In the genomic region with DNA sequence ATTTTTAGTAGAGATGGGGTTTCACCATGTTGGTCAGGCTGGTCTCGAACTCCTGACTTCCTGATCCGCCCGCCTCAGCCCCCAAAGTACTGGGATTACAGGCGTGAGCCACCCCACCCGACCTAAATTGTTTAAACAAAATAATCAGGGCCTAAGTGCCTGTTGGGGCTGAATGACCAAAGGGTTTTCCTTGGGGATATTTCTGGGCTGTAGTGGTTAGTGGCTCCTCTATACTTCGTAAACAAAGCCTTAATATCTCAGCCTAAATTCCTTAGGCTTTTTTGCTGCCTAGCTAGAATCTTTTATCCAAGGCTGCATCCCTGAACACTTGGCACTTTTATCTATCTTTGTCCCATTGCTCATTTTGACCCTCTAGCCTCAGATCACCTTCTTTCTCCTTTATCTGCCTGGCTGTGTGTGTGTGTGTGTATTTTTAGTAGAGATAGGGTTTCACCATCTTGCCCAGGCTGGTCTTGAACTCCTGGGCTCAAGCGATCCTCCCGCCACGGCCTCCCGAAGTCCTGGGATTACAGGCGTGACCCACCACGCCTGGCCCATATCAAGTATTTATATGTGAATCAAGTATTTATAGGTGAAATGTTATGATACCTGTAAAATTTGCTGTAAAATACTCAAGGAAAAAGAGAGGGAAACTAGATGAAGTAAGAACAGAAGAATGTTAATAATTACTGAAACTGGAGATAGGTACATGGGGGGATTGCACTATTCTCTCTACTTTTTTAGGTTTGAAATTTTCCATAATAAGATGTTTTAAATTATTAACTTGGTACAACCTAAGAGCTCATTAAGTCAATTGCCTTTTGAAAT, we compare ENCODE assay signal across 9 cellular contexts. TPM values are rescaled to one million over a fixed set of nuclear protein-coding genes. Genes with fewer than 3 reads are reported as not detected.
DNase-seq lines count a peak whose midpoint lies in the region; TF ChIP-seq lines count a peak whose summit lies in the region.
"Had no signal": no experiment of that assay in that cellular context is flagged by ENCODE, and none has a peak within 500 bp of the region (broad histone marks: within the 10 kb centered on the region; RNA-seq: fewer than 3 reads in every experiment).

No MANE protein-coding gene starts in this region.

- H3K56ac ChIP-seq in H9 (ENCODE audit: insufficient read length, low read depth, low read length), result no peak overlapping the region

- no peaks in the 10 kb centered on the region for H3K27me3 Mint-ChIP-seq in H9 (ENCODE audit: low read depth)
- no peaks in the 10 kb centered on the region for H3K27me3 Mint-ChIP-seq in T-helper 2 cell treated with Interferon-gamma antibody and Interleukin-4, amounts not matched to agents 5 μg/mL and 100 μg/mL, for 36 hours (ENCODE audit: low read depth)

- H3K27ac Mint-ChIP-seq in H9, result peak overlapping the region in 2 of 3 experiments; percentile 18 to 36; a peak in 3 of 7 replicates
- peak overlapping the region; percentile 97 for H3K27ac Mint-ChIP-seq in T-helper 2 cell treated with Interferon-gamma antibody and Interleukin-4, amounts not matched to agents 5 μg/mL and 100 μg/mL, for 36 hours

- H3K14ac ChIP-seq in H9 (ENCODE audit: insufficient read depth, low read length), result no peak overlapping the region

- TF ChIP-seq CTCF in A673 (conservative IDR thresholded peaks at IDR 0.05; ENCODE audit: low read depth, low read length) (no peak), H9 (conservative IDR thresholded peaks at IDR 0.05) (no peak), hepatocyte (IDR thresholded peaks at IDR 0.05; ENCODE audit: poor library complexity) (no peak)

- H3K4me1 Mint-ChIP-seq in H9, result peaks cover 15 to 27% of the 10 kb centered on the region in 2 experiments
- peaks cover 38% of the 10 kb centered on the region for H3K4me1 Mint-ChIP-seq in T-helper 2 cell treated with Interferon-gamma antibody and Interleukin-4, amounts not matched to agents 5 μg/mL and 100 μg/mL, for 36 hours (ENCODE audit: low read depth)

- H2BK12ac ChIP-seq in H9 (ENCODE audit: insufficient read length, low read depth, low read length), result no peak overlapping the region

- H3K4me3 ChIP-seq in A673 (ENCODE audit: low read depth, low read length, poor library complexity, severe bottlenecking) (peak overlapping the region; percentile 78), hepatocyte (no peak overlapping the region)

- H3K9me3 Mint-ChIP-seq in H9, result no peaks in the 10 kb centered on the region
- H3K9me3 Mint-ChIP-seq in T-helper 2 cell treated with Interferon-gamma antibody and Interleukin-4, amounts not matched to agents 5 μg/mL and 100 μg/mL, for 36 hours, result no peaks in the 10 kb centered on the region

- CTCF ChIA-PET in A673 (lab: Charles Lee), result no interaction called here

- H3K9me3 ChIP-seq in A673 (ENCODE audit: low read depth, low read length, poor library complexity, severe bottlenecking) (no peaks in the 10 kb centered on the region), H9 (ENCODE audit: control insufficient read depth, low read depth, low read length) (no peaks in the 10 kb centered on the region), hepatocyte (ENCODE audit: low read depth) (no peaks in the 10 kb centered on the region)

- H3K27me3 ChIP-seq in A673 (replicated peaks; ENCODE audit: insufficient read depth, low read depth, low read length, poor library complexity) (no peaks in the 10 kb centered on the region), H9 (ENCODE audit: insufficient read depth, low read length) (no peaks in the 10 kb centered on the region), hepatocyte (no peaks in the 10 kb centered on the region)

- no peak overlapping the region for H3K23ac ChIP-seq in H9 (ENCODE audit: insufficient read length, low read depth, low read length)

- H3K4me1 ChIP-seq in A673 (ENCODE audit: insufficient read depth, low read length, poor library complexity, severe bottlenecking) (peaks cover 16% of the 10 kb centered on the region), H9 (ENCODE audit: insufficient read depth, low read length) (no peaks in the 10 kb centered on the region), hepatocyte (ENCODE audit: insufficient read depth) (no peaks in the 10 kb centered on the region)

- no peak overlapping the region for H2BK20ac ChIP-seq in H9 (ENCODE audit: low read depth, low read length, poor library complexity, severe bottlenecking)

- no peak overlapping the region for H3T11ph ChIP-seq in H9 (ENCODE audit: low read length)

- POLR2A ChIA-PET in A673 (lab: Charles Lee; ENCODE audit: low non-redundant PET), result no interaction called here

- no peak overlapping the region for H2BK120ac ChIP-seq in H9 (ENCODE audit: low read depth, low read length, poor library complexity, severe bottlenecking)

- H3K4me3 Mint-ChIP-seq in H9, result peak overlapping the region; percentile 99 to 100
- H3K4me3 Mint-ChIP-seq in T-helper 2 cell treated with Interferon-gamma antibody and Interleukin-4, amounts not matched to agents 5 μg/mL and 100 μg/mL, for 36 hours, result peak overlapping the region; percentile 98

- H3K4me2 ChIP-seq in H9 (ENCODE audit: insufficient read depth, insufficient read length, low read length) (peak overlapping the region; percentile 8), hepatocyte (peak overlapping the region; percentile 69)

- H3K9me2 ChIP-seq in hepatocyte (replicated peaks; ENCODE audit: insufficient read depth), result no peaks in the 10 kb centered on the region

- peaks cover 21% of the 10 kb centered on the region for H3K36me3 ChIP-seq in A673 (ENCODE audit: insufficient read depth, low read length, poor library complexity, severe bottlenecking)
- no peaks in the 10 kb centered on the region for H3K36me3 ChIP-seq in hepatocyte (replicated peaks; ENCODE audit: insufficient read depth, low read depth)

- H2AK5ac ChIP-seq in H9 (ENCODE audit: insufficient read length, low read length), result no peak overlapping the region

- no CpG with 5 or more reads among the region's 12 CpGs for WGBS in H9 (ENCODE audit: extremely low coverage, insufficient read length, low lambda C conversion rate)
- WGBS in hepatocyte (ENCODE audit: low lambda C conversion rate, missing lambda C conversion rate), result 86% methylated on average over 12 of the region's 12 CpGs

- DNase-seq in A673 (ENCODE audit: low spot score) (no peak), H9 (no peak), hepatocyte (ENCODE audit: low spot score) (no peak), NCI-H1417 treated with DMSO at 0.1 percent for 48 hours (lab: John Stamatoyannopoulos, UW) (no peak), NCI-H2171 treated with DMSO at 0.1 percent for 48 hours (lab: John Stamatoyannopoulos, UW) (no peak), NOMO-1 (lab: John Stamatoyannopoulos, UW; ENCODE audit: unreplicated experiment in 2 of 2) (no peak), NCI-H524 treated with DMSO at 0.1 percent for 48 hours (lab: John Stamatoyannopoulos, UW) (no peak)
- DNase-seq in T-helper 2 cell treated with Interferon-gamma antibody and Interleukin-4, amounts not matched to agents 5 μg/mL and 100 μg/mL, for 36 hours (ENCODE audit: low spot score), result no peak
- DNase-seq: GF-D8 had no signal

- no peak overlapping the region for H3K18ac ChIP-seq in H9 (ENCODE audit: insufficient read length, low read depth, low read length)

- intact Hi-C loops in A673 (cut with micrococcal nuclease; ENCODE audit: unreplicated experiment), result loop anchor here (5.0 kb wide), 2 partner anchors 47 to 427 kb away; no protein-coding TSS in a partner anchor

- peaks cover 7 to 33% (median 17%) of the 10 kb centered on the region in 3 experiments for H3K36me3 Mint-ChIP-seq in H9 (ENCODE audit: insufficient read depth in 1 of 3, low read depth in 3 of 3)
- peaks cover 53% of the 10 kb centered on the region for H3K36me3 Mint-ChIP-seq in T-helper 2 cell treated with Interferon-gamma antibody and Interleukin-4, amounts not matched to agents 5 μg/mL and 100 μg/mL, for 36 hours (ENCODE audit: low read depth)

- no peak overlapping the region for H3K4ac ChIP-seq in H9 (ENCODE audit: low read depth, low read length)

- BruUV-seq in A673 (replicated peaks; lab: Mats Ljungman, UMichigan), result no TSS peak

- H4K91ac ChIP-seq in H9 (ENCODE audit: insufficient read length, low read depth, low read length), result no peak overlapping the region

- no peak overlapping the region for H3K9ac ChIP-seq in H9 (ENCODE audit: extremely low read depth, insufficient read length, low read length)

- H2BK15ac ChIP-seq in H9 (ENCODE audit: low read depth, low read length), result no peak overlapping the region

- no peak overlapping the region for H4K5ac ChIP-seq in H9 (ENCODE audit: insufficient read length, low read depth, low read length)

- no peak overlapping the region for H4K8ac ChIP-seq in H9 (replicated peaks; ENCODE audit: insufficient read length, low read depth, low read length)

- peaks cover 10% of the 10 kb centered on the region for H3K23me2 ChIP-seq in H9 (ENCODE audit: insufficient read length, low read depth, low read length, poor library complexity, severe bottlenecking)

- H3K27ac ChIP-seq in A673 (ENCODE audit: low read depth, low read length, poor library complexity, severe bottlenecking) (no peak overlapping the region), H9 (ENCODE audit: insufficient read length, low read depth, low read length) (no peak overlapping the region), hepatocyte (no peak overlapping the region)

- H2AFZ ChIP-seq in H9 (ENCODE audit: low read length) (no peak overlapping the region), hepatocyte (no peak overlapping the region)

- H3K79me1 ChIP-seq in H9 (ENCODE audit: insufficient read depth, low read depth, low read length, poor library complexity, severe bottlenecking), result no peaks in the 10 kb centered on the region

- H2BK5ac ChIP-seq in H9 (ENCODE audit: insufficient read length, low read length), result no peak overlapping the region

- peaks cover 12% of the 10 kb centered on the region; the same call in 1 of the 2 replicates for H3K79me2 ChIP-seq in H9 (ENCODE audit: insufficient read depth, low read length)
- peaks cover 55% of the 10 kb centered on the region for H3K79me2 ChIP-seq in hepatocyte

- no peaks in the 10 kb centered on the region for H4K20me1 ChIP-seq in H9 (ENCODE audit: control insufficient read depth, insufficient read depth, insufficient read length)
- H4K20me1 ChIP-seq in hepatocyte (ENCODE audit: insufficient read depth, poor library complexity, severe bottlenecking), result no peaks in the 10 kb centered on the region

RNA-seq across cellular contexts. Expression of a gene that starts 1.8 kb away (rescaled TPM):
- total RNA-seq in A673 (2021) (205 and 221 TPM in 2 replicates), H9 (2021) (157 and 158 TPM in 2 replicates), hepatocyte (25.9 and 26.6 TPM in 2 replicates)
- polyA plus RNA-seq in hepatocyte, result 20.2 and 29.2 TPM in 2 replicates

RNA-seq across cellular contexts. Expression of a gene that starts 2.1 kb away (rescaled TPM):
- total RNA-seq in A673 (2021) (31.0 and 36.1 TPM in 2 replicates), H9 (2021) (30.9 and 33.3 TPM in 2 replicates), hepatocyte (1.8 and 11.8 TPM in 2 replicates)
- polyA plus RNA-seq in hepatocyte, result 3.3 and 3.6 TPM in 2 replicates
